Comparison of ENCODE assay signal across 19 cellular contexts in the genomic region with DNA sequence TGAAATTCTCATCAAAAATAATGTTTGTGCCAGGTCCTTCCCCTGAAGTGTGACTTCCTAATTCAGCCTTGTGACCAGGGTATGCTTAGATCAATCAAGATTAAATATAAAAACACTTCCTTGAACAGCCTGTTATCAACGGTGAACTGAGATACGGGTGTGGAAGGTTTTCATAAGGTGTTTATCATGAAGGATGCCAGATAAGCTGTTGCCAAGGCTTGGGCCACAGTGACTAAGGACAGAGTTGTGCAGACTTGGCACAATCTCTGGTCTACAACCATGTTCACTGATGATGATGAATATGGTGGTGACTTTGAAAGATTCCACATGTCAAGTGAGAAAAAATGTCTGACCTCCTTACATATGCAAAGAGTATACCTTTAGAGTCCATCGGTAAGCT. TPM values are rescaled to one million over a fixed set of nuclear protein-coding genes. Genes with fewer than 3 reads are reported as not detected.
A peak's percentile ranks its signal among the peaks of the same experiment; 100 is the strongest.
DNase-seq lines count a peak whose midpoint lies in the region; ATAC-seq, FAIRE-seq and TF ChIP-seq lines count a peak whose summit lies in the region.
"Had no signal": no experiment of that assay in that cellular context is flagged by ENCODE, and none has a peak within 500 bp of the region (broad histone marks: within the 10 kb centered on the region; RNA-seq: fewer than 3 reads in every experiment).

No MANE protein-coding gene starts in this region.

- H3K9me3 Mint-ChIP-seq in astrocyte (ENCODE audit: unreplicated experiment) (peaks cover 4% of the 10 kb centered on the region), GM23338 (no peaks in the 10 kb centered on the region)

- H3K4me1 Mint-ChIP-seq in astrocyte (ENCODE audit: low read depth, unreplicated experiment) (no peaks in the 10 kb centered on the region), GM23338 (peaks cover 3% of the 10 kb centered on the region)
- H3K4me1 Mint-ChIP-seq: CD14-positive monocyte had no signal

- H3K4me1 ChIP-seq in GM23248 (ENCODE audit: insufficient read depth) (no peaks in the 10 kb centered on the region), astrocyte (ENCODE audit: insufficient read depth, low read length) (no peaks in the 10 kb centered on the region), pancreas (peaks cover 0 to 5% (median 0%) of the 10 kb centered on the region in 3 donors), GM23338 (ENCODE audit: insufficient read depth) (peaks cover 6% of the 10 kb centered on the region; the same call in 1 of the 2 replicates)
- H3K4me1 ChIP-seq: A549 had no signal

- H3K36me3 ChIP-seq in GM23248 (ENCODE audit: low read depth) (no peaks in the 10 kb centered on the region), astrocyte (ENCODE audit: insufficient read depth, low read length) (no peaks in the 10 kb centered on the region), pancreas (no peaks in the 10 kb centered on the region), GM23338 (ENCODE audit: insufficient read depth) (no peaks in the 10 kb centered on the region)

- H2AFZ ChIP-seq in GM23248 (no peak overlapping the region), astrocyte (ENCODE audit: low read depth, low read length) (no peak overlapping the region), GM23338 (no peak overlapping the region; the same call in 1 of the 2 replicates)

- H3K27ac ChIP-seq in GM23248: no peak overlapping the region
- no peak overlapping the region for H3K27ac ChIP-seq in astrocyte (ENCODE audit: low read depth, low read length)
- H3K27ac ChIP-seq in pancreas: no peak overlapping the region
- H3K27ac ChIP-seq in GM23338 (ENCODE audit: low read depth): no peak overlapping the region
- H3K27ac ChIP-seq: A549 had no signal

- intact Hi-C loops in pancreas (cut with DNase I): no loop called here

- TF ChIP-seq CTCF in astrocyte (IDR thresholded peaks at IDR 0.05; ENCODE audit: insufficient read depth, low read depth, low read length) (no peak), fibroblast of the aortic adventitia (IDR thresholded peaks at IDR 0.05; ENCODE audit: insufficient read depth, low read length) (no peak), pancreas (IDR thresholded peaks at IDR 0.05) (no peak), GM20000 (IDR thresholded peaks at IDR 0.05; ENCODE audit: extremely low read depth, missing control alignments) (no peak), GM23338 (conservative IDR thresholded peaks at IDR 0.05; ENCODE audit: low read depth in 2 of 2) (no peak)

- ATAC-seq in pancreas (peak in 3 of 4 donors; percentile 72 to 93 (median 77)), GM23338 (no peak)
- ATAC-seq: A549, GM12878, K562 had no signal

- H3K9ac ChIP-seq in GM23248: no peak overlapping the region
- no peak overlapping the region for H3K9ac ChIP-seq in astrocyte (ENCODE audit: low read length)

- H3K9me3 ChIP-seq in GM23248 (ENCODE audit: low read depth): no peaks in the 10 kb centered on the region
- H3K9me3 ChIP-seq in astrocyte (ENCODE audit: insufficient read depth, low read depth, low read length): no peaks in the 10 kb centered on the region
- no peaks in the 10 kb centered on the region for H3K9me3 ChIP-seq in pancreas
- H3K9me3 ChIP-seq: A549 had no signal

- no peaks in the 10 kb centered on the region for H3K27me3 ChIP-seq in GM23248 (replicated peaks; ENCODE audit: insufficient read depth)
- no peaks in the 10 kb centered on the region for H3K27me3 ChIP-seq in astrocyte (ENCODE audit: insufficient read depth, low read length)
- H3K27me3 ChIP-seq in pancreas: no peaks in the 10 kb centered on the region
- H3K27me3 ChIP-seq in GM23338 (ENCODE audit: insufficient read depth): no peaks in the 10 kb centered on the region

- H3K4me3 Mint-ChIP-seq in astrocyte (ENCODE audit: unreplicated experiment) (no peak overlapping the region), GM23338 (no peak overlapping the region)
- H3K4me3 Mint-ChIP-seq: CD14-positive monocyte had no signal

- H3K4me2 ChIP-seq in GM23248 (ENCODE audit: unreplicated experiment): no peak overlapping the region
- no peak overlapping the region for H3K4me2 ChIP-seq in astrocyte (ENCODE audit: low read length)
- no peak overlapping the region for H3K4me2 ChIP-seq in GM23338
- H3K4me2 ChIP-seq: A549 had no signal

- no peak overlapping the region for H3K27ac Mint-ChIP-seq in astrocyte (ENCODE audit: unreplicated experiment)
- no peak overlapping the region for H3K27ac Mint-ChIP-seq in GM23338
- H3K27ac Mint-ChIP-seq: CD14-positive monocyte had no signal

- H3K36me3 Mint-ChIP-seq in astrocyte (ENCODE audit: low read depth, unreplicated experiment) (no peaks in the 10 kb centered on the region), GM23338 (ENCODE audit: low read depth) (no peaks in the 10 kb centered on the region)
- H3K36me3 Mint-ChIP-seq: CD14-positive monocyte had no signal

- H3K27me3 Mint-ChIP-seq in astrocyte (ENCODE audit: low read depth, unreplicated experiment) (no peaks in the 10 kb centered on the region), GM23338 (ENCODE audit: insufficient read depth, low read depth, poor library complexity) (no peaks in the 10 kb centered on the region)

- H3K4me3 ChIP-seq in GM23248 (no peak overlapping the region), astrocyte (ENCODE audit: insufficient read depth, low read depth, low read length) (no peak overlapping the region), fibroblast of the aortic adventitia (ENCODE audit: low read depth, low read length) (no peak overlapping the region), pancreas (no peak overlapping the region), GM23338 (no peak overlapping the region)
- H3K4me3 ChIP-seq: A549, GM12878, K562 had no signal

- H3F3A ChIP-seq in GM23248 (ENCODE audit: insufficient read depth): no peaks in the 10 kb centered on the region
- H3F3A ChIP-seq in GM23338 (replicated peaks; ENCODE audit: low read depth): no peaks in the 10 kb centered on the region

- FAIRE-seq in astrocyte (lab: Jason Lieb, UNC): no peak
- no peak for FAIRE-seq in pancreas (lab: Jason Lieb, UNC)
- FAIRE-seq: A549, GM12878, GM19239, K562 had no signal

- DNase-seq in GM23248: peak; percentile 4
- peak; percentile 57 for DNase-seq in astrocyte (ENCODE audit: low read depth)
- peak; percentile 49 for DNase-seq in fibroblast of the aortic adventitia (ENCODE audit: low read depth)
- peak in 2 of 6 donors; percentile 10 to 34 for DNase-seq in pancreas
- no peak for DNase-seq in NCI-H2029 treated with DMSO at 0.1 percent for 48 hours (lab: John Stamatoyannopoulos, UW)
- no peak for DNase-seq in GM20000 (ENCODE audit: low spot score)
- DNase-seq in ecto neural progenitor cell (ENCODE audit: low spot score): no peak
- no peak for DNase-seq in GM23338 (ENCODE audit: low spot score)
- DNase-seq: COR-L47; NCI-H146; NCI-H2227 treated with DMSO at 0.1 percent for 48 hours; NCI-H526 treated with DMSO at 0.1 percent for 48 hours; NK-92 treated with Interleukin-12 subunit alpha and Interleukin-12 subunit beta, amount 100 ng/mL, for 24 hours; OCI-M1 had no signal

- H3K9me2 ChIP-seq in GM23248 (ENCODE audit: insufficient read depth) (no peaks in the 10 kb centered on the region), GM23338 (ENCODE audit: insufficient read depth) (no peaks in the 10 kb centered on the region)

- no peaks in the 10 kb centered on the region for H4K20me1 ChIP-seq in GM23248 (ENCODE audit: insufficient read depth)
- H4K20me1 ChIP-seq in astrocyte (ENCODE audit: insufficient read depth, low read length): no peaks in the 10 kb centered on the region
- H4K20me1 ChIP-seq in GM23338 (replicated peaks; ENCODE audit: insufficient read depth): no peaks in the 10 kb centered on the region

- no peaks in the 10 kb centered on the region for H3K79me2 ChIP-seq in GM23248 (ENCODE audit: insufficient read depth)
- no peaks in the 10 kb centered on the region for H3K79me2 ChIP-seq in astrocyte (ENCODE audit: insufficient read depth, low read length)
- no peaks in the 10 kb centered on the region for H3K79me2 ChIP-seq in GM23338 (replicated peaks; ENCODE audit: insufficient read depth)

- WGBS in GM23248 (ENCODE audit: low coverage in 1 of 2, low lambda C conversion rate in 2 of 2, missing lambda C conversion rate in 2 of 2), 2 experiments: 95 to 96% methylated on average over 3 of the region's 3 CpGs
- WGBS in pancreas, 2 donors: 36 to 40% methylated on average over 3 of the region's 3 CpGs

- in situ Hi-C loops in GM23248 (cut with MboI): no loop called here

TF ChIP-seq in GM23338, 12 proteins besides CTCF, POLR2A, EP300 and RAD21 (continues in another document):
- TF ChIP-seq ZNF114 (CRISPR knock-in tag; IDR thresholded peaks at IDR 0.05) (no peak), JUNB (IDR thresholded peaks at IDR 0.05; ENCODE audit: unreplicated experiment) (no peak), EZH2phosphoT487 (IDR thresholded peaks at IDR 0.05; ENCODE audit: unreplicated experiment) (no peak)
- TF ChIP-seq, protein P1, sequence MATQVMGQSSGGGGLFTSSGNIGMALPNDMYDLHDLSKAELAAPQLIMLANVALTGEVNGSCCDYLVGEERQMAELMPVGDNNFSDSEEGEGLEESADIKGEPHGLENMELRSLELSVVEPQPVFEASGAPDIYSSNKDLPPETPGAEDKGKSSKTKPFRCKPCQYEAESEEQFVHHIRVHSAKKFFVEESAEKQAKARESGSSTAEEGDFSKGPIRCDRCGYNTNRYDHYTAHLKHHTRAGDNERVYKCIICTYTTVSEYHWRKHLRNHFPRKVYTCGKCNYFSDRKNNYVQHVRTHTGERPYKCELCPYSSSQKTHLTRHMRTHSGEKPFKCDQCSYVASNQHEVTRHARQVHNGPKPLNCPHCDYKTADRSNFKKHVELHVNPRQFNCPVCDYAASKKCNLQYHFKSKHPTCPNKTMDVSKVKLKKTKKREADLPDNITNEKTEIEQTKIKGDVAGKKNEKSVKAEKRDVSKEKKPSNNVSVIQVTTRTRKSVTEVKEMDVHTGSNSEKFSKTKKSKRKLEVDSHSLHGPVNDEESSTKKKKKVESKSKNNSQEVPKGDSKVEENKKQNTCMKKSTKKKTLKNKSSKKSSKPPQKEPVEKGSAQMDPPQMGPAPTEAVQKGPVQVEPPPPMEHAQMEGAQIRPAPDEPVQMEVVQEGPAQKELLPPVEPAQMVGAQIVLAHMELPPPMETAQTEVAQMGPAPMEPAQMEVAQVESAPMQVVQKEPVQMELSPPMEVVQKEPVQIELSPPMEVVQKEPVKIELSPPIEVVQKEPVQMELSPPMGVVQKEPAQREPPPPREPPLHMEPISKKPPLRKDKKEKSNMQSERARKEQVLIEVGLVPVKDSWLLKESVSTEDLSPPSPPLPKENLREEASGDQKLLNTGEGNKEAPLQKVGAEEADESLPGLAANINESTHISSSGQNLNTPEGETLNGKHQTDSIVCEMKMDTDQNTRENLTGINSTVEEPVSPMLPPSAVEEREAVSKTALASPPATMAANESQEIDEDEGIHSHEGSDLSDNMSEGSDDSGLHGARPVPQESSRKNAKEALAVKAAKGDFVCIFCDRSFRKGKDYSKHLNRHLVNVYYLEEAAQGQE (IDR thresholded peaks at IDR 0.05; ENCODE audit: unreplicated experiment): no peak

RNA-seq across cellular contexts. Expression of a gene that starts 51.3 kb away (rescaled TPM):
- total RNA-seq in GM23248 (2014; rRNA removed; shearing (Covaris generic)): 1.0 and 1.5 TPM in 2 replicates
- polyA plus RNA-seq in GM23248 (2016; fragmentation: Nextera tagmentation; extraction: Ambion mirVana) (0.95 and 1.6 TPM in 2 replicates), pancreas (under 1 TPM; 0.19 to 0.77 TPM), GM23338 (2016; fragmentation: Nextera tagmentation; extraction: Ambion mirVana) (5.7 and 6.2 TPM in 2 replicates)
- total RNA-seq in astrocyte (1.6 and 2.2 TPM in 2 replicates), fibroblast of the aortic adventitia (ENCODE audit: low replicate concordance) (6.6 and 8.9 TPM in 2 replicates), pancreas (1 to 10 TPM in 1 of 6 donors, under 1 TPM in 5; 0.12 to 1.5 (median 0.64) TPM)
- 6.2 and 6.5 TPM in 2 replicates for total RNA-seq in GM23338 (2014; rRNA removed; shearing (Covaris generic))
- total RNA-seq: K562 had no signal
- polyA plus RNA-seq: K562 had no signal

Comparison
In these comparisons a context has a peak if more than half of its experiments do, and no peak if none do; other contexts are left out.
1. DNase-seq: peak in GM23248 (single experiment), astrocyte (single experiment) and fibroblast of the aortic adventitia (single experiment); none in NCI-H2029 treated with DMSO at 0.1 percent for 48 hours (single experiment), GM20000 (single experiment), ecto neural progenitor cell (single experiment) and GM23338 (single experiment).